ENCODE assay signal across 1 cellular context in the genomic region with DNA sequence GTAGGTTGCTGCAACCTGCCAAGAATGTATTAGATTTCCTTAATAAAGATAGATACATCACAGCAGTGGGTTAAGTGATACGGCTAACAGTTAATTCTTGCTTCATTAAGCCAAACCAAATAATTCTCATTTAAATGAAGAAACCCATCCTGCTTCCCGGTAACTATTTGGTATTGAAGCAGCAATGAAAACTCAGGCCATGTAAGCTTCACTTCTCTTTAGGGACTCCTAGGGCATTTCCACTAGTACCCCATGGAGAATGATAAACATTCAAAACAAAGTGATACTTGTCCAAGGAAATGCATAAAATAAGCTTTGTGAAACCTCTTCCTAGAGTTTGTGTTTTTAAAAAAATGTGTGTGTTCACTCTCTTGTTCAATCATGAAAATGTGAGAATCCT.
TF ChIP-seq lines count a peak whose summit lies in the region.

No MANE protein-coding gene starts in this region.

TF ChIP-seq in GM23338, 12 proteins besides CTCF, POLR2A, EP300 and RAD21 (continued from another document):
- TF ChIP-seq, protein P1, sequence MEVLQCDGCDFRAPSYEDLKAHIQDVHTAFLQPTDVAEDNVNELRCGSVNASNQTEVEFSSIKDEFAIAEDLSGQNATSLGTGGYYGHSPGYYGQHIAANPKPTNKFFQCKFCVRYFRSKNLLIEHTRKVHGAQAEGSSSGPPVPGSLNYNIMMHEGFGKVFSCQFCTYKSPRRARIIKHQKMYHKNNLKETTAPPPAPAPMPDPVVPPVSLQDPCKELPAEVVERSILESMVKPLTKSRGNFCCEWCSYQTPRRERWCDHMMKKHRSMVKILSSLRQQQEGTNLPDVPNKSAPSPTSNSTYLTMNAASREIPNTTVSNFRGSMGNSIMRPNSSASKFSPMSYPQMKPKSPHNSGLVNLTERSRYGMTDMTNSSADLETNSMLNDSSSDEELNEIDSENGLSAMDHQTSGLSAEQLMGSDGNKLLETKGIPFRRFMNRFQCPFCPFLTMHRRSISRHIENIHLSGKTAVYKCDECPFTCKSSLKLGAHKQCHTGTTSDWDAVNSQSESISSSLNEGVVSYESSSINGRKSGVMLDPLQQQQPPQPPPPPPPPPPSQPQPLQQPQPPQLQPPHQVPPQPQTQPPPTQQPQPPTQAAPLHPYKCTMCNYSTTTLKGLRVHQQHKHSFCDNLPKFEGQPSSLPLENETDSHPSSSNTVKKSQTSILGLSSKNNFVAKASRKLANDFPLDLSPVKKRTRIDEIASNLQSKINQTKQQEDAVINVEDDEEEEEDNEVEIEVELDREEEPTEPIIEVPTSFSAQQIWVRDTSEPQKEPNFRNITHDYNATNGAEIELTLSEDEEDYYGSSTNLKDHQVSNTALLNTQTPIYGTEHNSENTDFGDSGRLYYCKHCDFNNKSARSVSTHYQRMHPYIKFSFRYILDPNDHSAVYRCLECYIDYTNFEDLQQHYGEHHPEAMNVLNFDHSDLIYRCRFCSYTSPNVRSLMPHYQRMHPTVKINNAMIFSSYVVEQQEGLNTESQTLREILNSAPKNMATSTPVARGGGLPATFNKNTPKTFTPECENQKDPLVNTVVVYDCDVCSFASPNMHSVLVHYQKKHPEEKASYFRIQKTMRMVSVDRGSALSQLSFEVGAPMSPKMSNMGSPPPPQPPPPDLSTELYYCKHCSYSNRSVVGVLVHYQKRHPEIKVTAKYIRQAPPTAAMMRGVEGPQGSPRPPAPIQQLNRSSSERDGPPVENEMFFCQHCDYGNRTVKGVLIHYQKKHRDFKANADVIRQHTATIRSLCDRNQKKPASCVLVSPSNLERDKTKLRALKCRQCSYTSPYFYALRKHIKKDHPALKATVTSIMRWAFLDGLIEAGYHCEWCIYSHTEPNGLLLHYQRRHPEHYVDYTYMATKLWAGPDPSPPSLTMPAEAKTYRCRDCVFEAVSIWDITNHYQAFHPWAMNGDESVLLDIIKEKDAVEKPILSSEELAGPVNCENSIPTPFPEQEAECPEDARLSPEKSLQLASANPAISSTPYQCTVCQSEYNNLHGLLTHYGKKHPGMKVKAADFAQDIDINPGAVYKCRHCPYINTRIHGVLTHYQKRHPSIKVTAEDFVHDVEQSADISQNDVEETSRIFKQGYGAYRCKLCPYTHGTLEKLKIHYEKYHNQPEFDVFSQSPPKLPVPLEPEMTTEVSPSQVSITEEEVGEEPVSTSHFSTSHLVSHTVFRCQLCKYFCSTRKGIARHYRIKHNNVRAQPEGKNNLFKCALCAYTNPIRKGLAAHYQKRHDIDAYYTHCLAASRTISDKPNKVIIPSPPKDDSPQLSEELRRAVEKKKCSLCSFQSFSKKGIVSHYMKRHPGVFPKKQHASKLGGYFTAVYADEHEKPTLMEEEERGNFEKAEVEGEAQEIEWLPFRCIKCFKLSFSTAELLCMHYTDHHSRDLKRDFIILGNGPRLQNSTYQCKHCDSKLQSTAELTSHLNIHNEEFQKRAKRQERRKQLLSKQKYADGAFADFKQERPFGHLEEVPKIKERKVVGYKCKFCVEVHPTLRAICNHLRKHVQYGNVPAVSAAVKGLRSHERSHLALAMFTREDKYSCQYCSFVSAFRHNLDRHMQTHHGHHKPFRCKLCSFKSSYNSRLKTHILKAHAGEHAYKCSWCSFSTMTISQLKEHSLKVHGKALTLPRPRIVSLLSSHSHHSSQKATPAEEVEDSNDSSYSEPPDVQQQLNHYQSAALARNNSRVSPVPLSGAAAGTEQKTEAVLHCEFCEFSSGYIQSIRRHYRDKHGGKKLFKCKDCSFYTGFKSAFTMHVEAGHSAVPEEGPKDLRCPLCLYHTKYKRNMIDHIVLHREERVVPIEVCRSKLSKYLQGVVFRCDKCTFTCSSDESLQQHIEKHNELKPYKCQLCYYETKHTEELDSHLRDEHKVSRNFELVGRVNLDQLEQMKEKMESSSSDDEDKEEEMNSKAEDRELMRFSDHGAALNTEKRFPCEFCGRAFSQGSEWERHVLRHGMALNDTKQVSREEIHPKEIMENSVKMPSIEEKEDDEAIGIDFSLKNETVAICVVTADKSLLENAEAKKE (CRISPR knock-in tag; IDR thresholded peaks at IDR 0.05): no peak
- TF ChIP-seq POLR2AphosphoS5 (IDR thresholded peaks at IDR 0.05; ENCODE audit: low read depth): no peak
- TF ChIP-seq EZH2phosphoT487 (IDR thresholded peaks at IDR 0.05; ENCODE audit: unreplicated experiment): no peak
- no peak for TF ChIP-seq ZNF331 (CRISPR knock-in tag; IDR thresholded peaks at IDR 0.05; ENCODE audit: low read depth)
